1 cellular context compared by ENCODE assay signal in genomic region chr12:109477963-109478315, GRCh38.
A peak's percentile ranks its signal among the peaks of the same experiment; 100 is the strongest.
TF ChIP-seq lines count a peak whose summit lies in the region.

No MANE protein-coding gene starts in this region.

TF ChIP-seq in K562, 482 proteins besides CTCF, POLR2A, EP300 and RAD21 (continued from another document):
- TF ChIP-seq ZFP36 (IDR thresholded peaks at IDR 0.05; ENCODE audit: low read depth, low read length, partially characterized antibody) = peak; percentile 85
- TF ChIP-seq PKNOX1 (IDR thresholded peaks at IDR 0.05) = no peak
- 0 out of 2 replicates have a peak, but pooled peaks have one; percentile 1 for TF ChIP-seq BHLHE40 (IDR thresholded peaks at IDR 0.05; ENCODE audit: low read length)
